29 cellular contexts compared by ENCODE assay signal in the genomic region with DNA sequence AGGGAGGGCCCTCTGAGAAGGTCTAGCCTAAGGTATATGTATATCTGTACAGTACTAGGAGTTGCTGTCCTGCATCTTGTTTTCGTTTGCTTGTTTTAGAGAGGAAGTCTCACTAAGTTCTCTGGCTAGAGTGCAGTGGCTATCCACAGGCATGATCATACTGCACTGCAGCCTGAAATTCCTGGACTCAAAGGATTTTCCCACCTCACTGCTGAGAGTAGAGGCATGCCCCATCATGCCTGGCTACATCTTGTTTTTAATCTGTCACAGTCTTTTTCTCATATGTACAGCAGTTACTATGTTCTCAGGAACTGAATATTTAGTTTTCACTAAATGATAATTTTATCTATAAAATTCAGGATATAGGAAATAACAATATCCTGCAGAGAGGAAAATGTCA. TPM values are rescaled to one million over a fixed set of nuclear protein-coding genes. Genes with fewer than 3 reads are reported as not detected.
DNase-seq lines count a peak whose midpoint lies in the region; ATAC-seq, FAIRE-seq and TF ChIP-seq lines count a peak whose summit lies in the region.
"Had no signal": no experiment of that assay in that cellular context is flagged by ENCODE, and none has a peak within 500 bp of the region (broad histone marks: within the 10 kb centered on the region; RNA-seq: fewer than 3 reads in every experiment).

No MANE protein-coding gene starts in this region.

- WGBS in hepatocyte (ENCODE audit: low lambda C conversion rate, missing lambda C conversion rate), result 55% methylated on average over 1 of the region's 1 CpG
- 50% methylated on average over 1 of the region's 1 CpG for WGBS in smooth muscle cell (ENCODE audit: low lambda C conversion rate)
- WGBS in psoas muscle, 3 donors, result 23 to 65% (median 54%) methylated on average over 1 of the region's 1 CpG

- peaks cover 9% of the 10 kb centered on the region for H3K9me3 ChIP-seq in hepatocyte (ENCODE audit: low read depth)
- peaks cover 3% of the 10 kb centered on the region for H3K9me3 ChIP-seq in smooth muscle cell (replicated peaks; ENCODE audit: low read depth)
- peaks cover 7% of the 10 kb centered on the region for H3K9me3 ChIP-seq in psoas muscle

- no peaks in the 10 kb centered on the region for H3K4me1 ChIP-seq in hepatocyte (ENCODE audit: insufficient read depth)
- no peaks in the 10 kb centered on the region for H3K4me1 ChIP-seq in smooth muscle cell (ENCODE audit: low read depth)
- H3K4me1 ChIP-seq in psoas muscle, result no peaks in the 10 kb centered on the region
- H3K4me1 ChIP-seq: BLaER1, SJSA1 had no signal

- H3K4me3 ChIP-seq in bronchial epithelial cell (ENCODE audit: low read depth, low read length) (no peak overlapping the region), hepatocyte (no peak overlapping the region), smooth muscle cell (no peak overlapping the region), psoas muscle (no peak overlapping the region)
- H3K4me3 ChIP-seq: BLaER1, GM23248, SJSA1 had no signal

- H3F3A ChIP-seq in smooth muscle cell (ENCODE audit: low read depth), result no peaks in the 10 kb centered on the region

- H3K27me3 ChIP-seq in bronchial epithelial cell (ENCODE audit: control insufficient read depth, insufficient read depth, low read length) (no peaks in the 10 kb centered on the region), hepatocyte (no peaks in the 10 kb centered on the region), smooth muscle cell (ENCODE audit: low read depth) (no peaks in the 10 kb centered on the region), psoas muscle (ENCODE audit: insufficient read depth in 3 of 3, low read length in 2 of 3) (no peaks in the 10 kb centered on the region)
- H3K27me3 ChIP-seq: BLaER1, SJSA1 had no signal

- DNase-seq in DMS53 (lab: John Stamatoyannopoulos, UW) (peak; percentile 12), DMS53 treated with DMSO at 0.1 percent for 48 hours (lab: John Stamatoyannopoulos, UW; ENCODE audit: unreplicated experiment) (no peak), bronchial epithelial cell (ENCODE audit: low read depth) (peak; percentile 76), hepatocyte (ENCODE audit: low spot score) (no peak), smooth muscle cell (lab: John Stamatoyannopoulos, UW; ENCODE audit: unreplicated experiment) (no peak), psoas muscle (no peak)
- DNase-seq: ACHN; CD4-positive, alpha-beta T cell; COR-L47; DMS 273 treated with DMSO at 0.1 percent for 48 hours; GM23248; HCEC 1CT; IMR-90; NCI-H1105; NCI-H2029 treated with DMSO at 0.1 percent for 48 hours; NCI-H2171; NCI-H524 treated with DMSO at 0.1 percent for 48 hours; NCI-H82; OCI-M1 had no signal

- H2AFZ ChIP-seq in hepatocyte, result no peak overlapping the region
- peak overlapping the region; percentile 34 for H2AFZ ChIP-seq in smooth muscle cell (ENCODE audit: low read depth)
- H2AFZ ChIP-seq: GM23248 had no signal

- no peaks in the 10 kb centered on the region for H3K79me2 ChIP-seq in hepatocyte
- no peaks in the 10 kb centered on the region for H3K79me2 ChIP-seq in smooth muscle cell (ENCODE audit: low read depth)

- no peak for FAIRE-seq in bronchial epithelial cell (lab: Jason Lieb, UNC)
- FAIRE-seq: GM12891, RCC 7860 had no signal

- TF ChIP-seq CTCF in bronchial epithelial cell (IDR thresholded peaks at IDR 0.05; ENCODE audit: insufficient read depth, low read length, severe bottlenecking) (no peak), hepatocyte (IDR thresholded peaks at IDR 0.05; ENCODE audit: poor library complexity) (no peak), smooth muscle cell (IDR thresholded peaks at IDR 0.05; ENCODE audit: borderline replicate concordance, insufficient read depth, poor library complexity, severe bottlenecking) (no peak), psoas muscle (IDR thresholded peaks at IDR 0.05) (no peak)

- no peaks in the 10 kb centered on the region for H3K36me3 ChIP-seq in bronchial epithelial cell (ENCODE audit: control insufficient read depth, insufficient read depth, low read length)
- no peaks in the 10 kb centered on the region for H3K36me3 ChIP-seq in hepatocyte (replicated peaks; ENCODE audit: insufficient read depth, low read depth)
- H3K36me3 ChIP-seq in smooth muscle cell (ENCODE audit: low read depth), result no peaks in the 10 kb centered on the region
- H3K36me3 ChIP-seq in psoas muscle (ENCODE audit: insufficient read depth in 1 of 2, low read depth in 1 of 2), result no peaks in the 10 kb centered on the region
- H3K36me3 ChIP-seq: BLaER1, SJSA1 had no signal

- intact Hi-C loops in psoas muscle (cut with DNase I), result no loop called here

- peak overlapping the region; percentile 13 for H3K4me2 ChIP-seq in hepatocyte
- H3K4me2 ChIP-seq in smooth muscle cell, result no peak overlapping the region
- H3K4me2 ChIP-seq: BLaER1, KMS-11 had no signal

- H3K27ac ChIP-seq in hepatocyte, result no peak overlapping the region
- peak overlapping the region; percentile 56 for H3K27ac ChIP-seq in smooth muscle cell (ENCODE audit: low read depth)
- no peak overlapping the region for H3K27ac ChIP-seq in psoas muscle
- H3K27ac ChIP-seq: 22Rv1, BLaER1, GM23248, KMS-11, SJSA1 had no signal

- H3K9ac ChIP-seq in smooth muscle cell (ENCODE audit: low read depth), result no peak overlapping the region
- H3K9ac ChIP-seq: BLaER1, GM23248, KMS-11 had no signal

- no peaks in the 10 kb centered on the region for H3K9me2 ChIP-seq in hepatocyte (replicated peaks; ENCODE audit: insufficient read depth)

- ATAC-seq in psoas muscle (no peak), GM21528 (IDR thresholded peaks at IDR 0.05; ENCODE audit: low FRiP score, unreplicated experiment) (no peak), GM19463 (IDR thresholded peaks at IDR 0.05; ENCODE audit: unreplicated experiment) (no peak)
- ATAC-seq: Right ventricle myocardium inferior had no signal

- H4K20me1 ChIP-seq in hepatocyte (ENCODE audit: insufficient read depth, poor library complexity, severe bottlenecking) (no peaks in the 10 kb centered on the region), smooth muscle cell (ENCODE audit: low read depth) (no peaks in the 10 kb centered on the region)
- H4K20me1 ChIP-seq: BLaER1 had no signal

RNA-seq across cellular contexts. Expression of gene PYHIN1, which starts 15.3 kb away (rescaled TPM):
- total RNA-seq in bronchial epithelial cell (not detected in 2 replicates), hepatocyte (not detected in 2 replicates), smooth muscle cell (0.22 TPM in 1 of 2 replicates, not detected in the other), psoas muscle (under 1 TPM in 3 of 4 donors, not detected in 1; 0.21 to 0.32 (median 0.22) TPM)
- polyA plus RNA-seq in hepatocyte (not detected in 2 replicates), smooth muscle cell (not detected in 2 replicates), psoas muscle (under 1 TPM in 2 of 3 donors, not detected in 1; 0.04 to 0.15 TPM)
- total RNA-seq: G401, GM23248, IMR-90, SJSA1 had no signal
- polyA plus RNA-seq: GM23248, IMR-90 had no signal

Comparison
In these comparisons a context has a peak if more than half of its experiments do, and no peak if none do; other contexts are left out.
1. DNase-seq: peak in DMS53 (single experiment) and bronchial epithelial cell (single experiment); none in DMS53 treated with DMSO at 0.1 percent for 48 hours (single experiment), hepatocyte (single experiment), smooth muscle cell (single experiment) and psoas muscle (0 of 2).